ENCODE assay signal across 8 cellular contexts in genomic region chr14:104677506-104678332, GRCh38. TPM values are rescaled to one million over a fixed set of nuclear protein-coding genes. Genes with fewer than 3 reads are reported as not detected.
A peak's percentile ranks its signal among the peaks of the same experiment; 100 is the strongest.
DNase-seq lines count a peak whose midpoint lies in the region; ATAC-seq and TF ChIP-seq lines count a peak whose summit lies in the region.

No MANE protein-coding gene starts in this region.

- ATAC-seq in GM19395 (IDR thresholded peaks at IDR 0.05; ENCODE audit: unreplicated experiment) (peak; percentile 56), right cardiac atrium (peak; percentile 83 to 88)

- intact Hi-C loops in adrenal gland (cut with DNase I): no loop called here
- intact Hi-C loops in right cardiac atrium (cut with DNase I): no loop called here
- intact Hi-C loops in uterus (cut with DNase I; ENCODE audit: low total_unique reads): no loop called here

- peak; percentile 44 to 87 for TF ChIP-seq POLR2A in adrenal gland (IDR thresholded peaks at IDR 0.05)
- peak; percentile 73 to 77 for TF ChIP-seq POLR2A in uterus (IDR thresholded peaks at IDR 0.05)

- DNase-seq in AML-193 (lab: John Stamatoyannopoulos, UW): peak; percentile 66 to 86
- peak; percentile 77 for DNase-seq in HuH-7.5 (ENCODE audit: low spot score)
- peak; percentile 44 to 82 for DNase-seq in SW 1271 (lab: John Stamatoyannopoulos, UW)
- DNase-seq in adrenal gland: peak; percentile 75 to 87 (median 84)
- DNase-seq in right cardiac atrium: peak; percentile 87 to 95 (median 95)
- DNase-seq in putamen (ENCODE audit: low spot score): peak; percentile 82
- DNase-seq in uterus: peak; percentile 74 to 76

- no peak for TF ChIP-seq CTCF in adrenal gland (IDR thresholded peaks at IDR 0.05)
- no peak for TF ChIP-seq CTCF in uterus (IDR thresholded peaks at IDR 0.05)

- H3K27ac ChIP-seq in adrenal gland (peak overlapping the region; percentile 55 to 94 (median 85)), right cardiac atrium (ENCODE audit: low read length) (peak overlapping the region; percentile 22), uterus (peak overlapping the region; percentile 84 to 90)

- H3K4me3 ChIP-seq in adrenal gland: peak overlapping the region in 3 of 4 donors; percentile 28 to 48 (median 29)
- peak overlapping the region; percentile 36 for H3K4me3 ChIP-seq in right cardiac atrium (ENCODE audit: low read length)
- peak overlapping the region; percentile 46 to 60 for H3K4me3 ChIP-seq in uterus

- H3K9me3 ChIP-seq in adrenal gland (replicated peaks in 1 of 3) (no peaks in the 10 kb centered on the region), right cardiac atrium (ENCODE audit: control insufficient read depth, low read length) (no peaks in the 10 kb centered on the region), uterus (no peaks in the 10 kb centered on the region)

- H3K36me3 ChIP-seq in adrenal gland (replicated peaks in 1 of 2) (no peaks in the 10 kb centered on the region), uterus (no peaks in the 10 kb centered on the region)

- 1 to 3% (median 2%) methylated on average over 20 to 43 of the region's 43 CpGs for WGBS in adrenal gland, 4 donors
- WGBS in right cardiac atrium: 2% methylated on average over 43 of the region's 43 CpGs

- H3K27me3 ChIP-seq in adrenal gland (no peaks in the 10 kb centered on the region), right cardiac atrium (ENCODE audit: control insufficient read depth, insufficient read depth) (no peaks in the 10 kb centered on the region), uterus (no peaks in the 10 kb centered on the region)

- peaks cover 46 to 63% of the 10 kb centered on the region in 2 donors for H3K4me1 ChIP-seq in adrenal gland (replicated peaks in 1 of 2)
- H3K4me1 ChIP-seq in right cardiac atrium (ENCODE audit: control insufficient read depth, insufficient read depth, low read length): peaks cover 16% of the 10 kb centered on the region
- peaks cover 8 to 45% of the 10 kb centered on the region in 2 donors for H3K4me1 ChIP-seq in uterus

RNA-seq across cellular contexts. Expression of gene INF2, which starts 11.7 kb away (rescaled TPM):
- total RNA-seq in adrenal gland (10 to 100 TPM; 36.8 to 72.9 (median 62.0) TPM), right cardiac atrium (10 to 100 TPM; 36.2 to 46.4 (median 42.3) TPM), uterus (10 to 100 TPM; 13.5 to 79.4 (median 44.6) TPM)
- polyA plus RNA-seq in adrenal gland (100 to 1,000 TPM in 2 of 3 donors, 10 to 100 TPM in 1; 16.3 to 217 (median 117) TPM), right cardiac atrium (36.6 TPM)

RNA-seq across cellular contexts. Expression of gene ADSS1, which starts 46.3 kb away (rescaled TPM):
- total RNA-seq in adrenal gland (10 to 100 TPM in 6 of 8 donors, 1 to 10 TPM in 2; 6.9 to 39.1 (median 18.2) TPM), right cardiac atrium (100 to 1,000 TPM; 156 to 212 (median 188) TPM), uterus (10 to 100 TPM in 1 of 4 donors, 1 to 10 TPM in 1, not detected in 2; 7.0 to 11.7 TPM)
- polyA plus RNA-seq in adrenal gland (10 to 100 TPM in 2 of 3 donors, 1 to 10 TPM in 1; 5.6 to 20.1 (median 16.7) TPM), right cardiac atrium (217 TPM)

Comparison
In these comparisons a context has a peak if more than half of its experiments do, and no peak if none do; other contexts are left out.
1. Peak in every context shown above with its lines: DNase-seq, ATAC-seq, H3K4me3 ChIP-seq and H3K27ac ChIP-seq.
2. H3K27ac ChIP-seq: peak in every context shown above with its lines; median percentile 87 in uterus; 85 in adrenal gland; 22 in right cardiac atrium.